In the genomic region with DNA sequence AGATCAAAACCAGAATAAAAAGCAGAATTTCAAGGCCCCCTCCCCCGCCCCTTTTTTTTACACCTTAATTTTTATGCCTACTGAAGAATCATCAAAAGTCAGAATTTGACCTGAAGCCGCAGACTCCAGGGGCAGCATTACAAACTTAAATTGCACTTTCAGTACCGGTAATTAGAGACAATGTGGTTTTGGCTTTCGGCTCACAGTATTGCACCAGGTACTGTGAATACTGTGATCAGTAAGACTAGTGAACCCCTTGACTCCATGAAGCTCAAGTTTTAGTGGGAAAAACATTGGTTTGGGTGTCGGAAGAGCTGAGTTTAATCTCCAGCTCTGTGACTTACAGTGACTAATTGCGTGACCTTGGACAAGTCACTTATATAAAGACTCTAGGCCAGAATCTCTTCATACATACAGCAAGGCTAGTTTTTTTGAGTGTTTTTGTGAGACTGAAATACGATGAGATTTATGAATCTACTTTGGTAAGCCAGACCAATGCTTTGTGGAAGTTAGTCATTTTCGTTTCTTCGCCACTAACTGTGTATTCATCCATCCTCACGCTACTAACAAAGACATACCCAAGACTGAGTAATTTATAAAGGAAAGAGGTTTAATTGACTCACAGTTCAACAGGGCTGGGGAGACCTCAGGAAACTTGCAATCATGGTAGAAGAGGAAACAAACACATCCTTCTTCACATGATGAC, we compare ENCODE assay signal across 24 cellular contexts.
DNase-seq lines count a peak whose midpoint lies in the region; ATAC-seq lines count a peak whose summit lies in the region.
"Had no signal": no experiment of that assay in that cellular context is flagged by ENCODE, and none has a peak within 500 bp of the region (broad histone marks: within the 10 kb centered on the region; RNA-seq: fewer than 3 reads in every experiment).

No MANE protein-coding gene starts in this region.

- no peak overlapping the region for H2AFZ ChIP-seq in ACC112 (ENCODE audit: low read length, unreplicated experiment)
- H2AFZ ChIP-seq: parathyroid adenoma had no signal

- peaks cover 12% of the 10 kb centered on the region; the same call in 1 of the 2 replicates for H3K36me3 ChIP-seq in ACC112 (ENCODE audit: insufficient read depth, low read length)
- H3K36me3 ChIP-seq: thoracic aorta had no signal

- no peak overlapping the region for H3K4me3 ChIP-seq in ACC112 (ENCODE audit: low read depth, low read length)
- H3K4me3 ChIP-seq: body of pancreas, thoracic aorta had no signal

- ATAC-seq in T-helper 17 cell (no peak), HG02642 (IDR thresholded peaks at IDR 0.05; ENCODE audit: poor library complexity, unreplicated experiment) (no peak)
- ATAC-seq: body of pancreas; esophagus mucosa; naive thymus-derived CD4-positive, alpha-beta T cell had no signal

- no peak overlapping the region for H3K27ac Mint-ChIP-seq in T-helper 17 cell
- H3K27ac Mint-ChIP-seq: B cell; naive thymus-derived CD4-positive, alpha-beta T cell had no signal

- no peaks in the 10 kb centered on the region for H3K79me2 ChIP-seq in ACC112 (ENCODE audit: control insufficient read depth, insufficient read depth, low read length, unreplicated experiment)
- H3K79me2 ChIP-seq: parathyroid adenoma had no signal

- H3K4me1 Mint-ChIP-seq in T-helper 17 cell: peaks cover 9% of the 10 kb centered on the region

- peaks cover 19% of the 10 kb centered on the region for H3K4me1 ChIP-seq in ACC112 (ENCODE audit: control insufficient read depth, insufficient read depth, low read length, unreplicated experiment)
- H3K4me1 ChIP-seq: body of pancreas, parathyroid adenoma had no signal

- H3K4me3 Mint-ChIP-seq in T-helper 17 cell: peak overlapping the region; percentile 31
- H3K4me3 Mint-ChIP-seq: B cell; naive thymus-derived CD4-positive, alpha-beta T cell had no signal

- H3K27ac ChIP-seq in ACC112 (ENCODE audit: low read depth, low read length): peak overlapping the region; percentile 53; the same call in 1 of the 2 replicates
- H3K27ac ChIP-seq: body of pancreas, parathyroid adenoma, RWPE1, thoracic aorta had no signal

- H3K9me3 ChIP-seq in T-helper 17 cell (ENCODE audit: control insufficient read depth, low read length, poor library complexity, severe bottlenecking): no peaks in the 10 kb centered on the region
- H3K9me3 ChIP-seq: body of pancreas, thoracic aorta had no signal

- no peaks in the 10 kb centered on the region for H3K27me3 ChIP-seq in ACC112 (ENCODE audit: insufficient read depth, low read length)
- H3K27me3 ChIP-seq: body of pancreas had no signal

- peaks cover 24% of the 10 kb centered on the region for H3K27me3 Mint-ChIP-seq in T-helper 17 cell

- no peaks in the 10 kb centered on the region for H3K36me3 Mint-ChIP-seq in T-helper 17 cell (ENCODE audit: low read depth)
- H3K36me3 Mint-ChIP-seq: naive thymus-derived CD4-positive, alpha-beta T cell had no signal

- DNase-seq in GM03348 (ENCODE audit: low spot score): peak; percentile 25
- no peak for DNase-seq in T-helper 17 cell
- DNase-seq in fibroblast of peridontal ligament (ENCODE audit: extremely low read depth): peak; percentile 56
- DNase-seq in AG08395 (ENCODE audit: low spot score): no peak
- DNase-seq in NCI-H1436 (lab: John Stamatoyannopoulos, UW): no peak
- DNase-seq in glomerular visceral epithelial cell (ENCODE audit: extremely low spot score): no peak
- DNase-seq: body of pancreas; Calu3; GF-D8; H7; islet precursor cell; KBM-7; naive thymus-derived CD4-positive, alpha-beta T cell; NCI-H1092 treated with DMSO at 0.1 percent for 48 hours; NCI-H2171 treated with DMSO at 0.1 percent for 48 hours; NCI-H748 treated with DMSO at 0.1 percent for 48 hours; SW 1271 had no signal

Comparison
In these comparisons a context has a peak if more than half of its experiments do, and no peak if none do; other contexts are left out.
1. DNase-seq: peak in GM03348 (single experiment) and fibroblast of peridontal ligament (single experiment); none in T-helper 17 cell (0 of 3), AG08395 (single experiment), NCI-H1436 (single experiment) and glomerular visceral epithelial cell (single experiment).